In genomic region chr15:95549168-95549738, GRCh38 we compare ENCODE assay signal across 27 cellular contexts.
"Had no signal": no experiment of that assay in that cellular context is flagged by ENCODE, and none has a peak within 500 bp of the region (broad histone marks: within the 10 kb centered on the region; RNA-seq: fewer than 3 reads in every experiment).

No MANE protein-coding gene starts in this region.

- H3K36me3 ChIP-seq: left ventricle myocardium inferior, neural progenitor cell, neutrophil, right atrium auricular region, stomach, thyroid gland, transverse colon, upper lobe of left lung, vagina had no signal

- H3K27ac ChIP-seq: left ventricle myocardium inferior, neural progenitor cell, neutrophil, parathyroid adenoma, psoas muscle, right atrium auricular region, skin epidermis, stomach, testis, thyroid gland, transverse colon, upper lobe of left lung, vagina had no signal

- H3K9me3 ChIP-seq: left ventricle myocardium inferior, neutrophil, psoas muscle, right atrium auricular region, stomach, testis, thyroid gland, transverse colon, upper lobe of left lung, vagina had no signal

- H3K4me3 ChIP-seq: left ventricle myocardium inferior, lung, neural progenitor cell, psoas muscle, right atrium auricular region, skin epidermis, stomach, testis, thyroid gland, transverse colon, upper lobe of left lung, vagina had no signal

- DNase-seq: hippocampal formation; left ventricle myocardium inferior; mesendoderm; naive B cell; natural killer cell; nephron progenitor cell; occipital lobe; psoas muscle; stimulated activated CD4-positive, alpha-beta T cell treated with anti-CD3 and anti-CD28 coated beads, Interleukin-12 subunit alpha, Interleukin-12 subunit beta, amount 100 ng/mL, for 4 hours; stimulated activated CD4-positive, alpha-beta T cell treated with anti-CD3 and anti-CD28 coated beads, Interleukin-15, amount 100 ng/mL, for 24 hours; stimulated activated CD4-positive, alpha-beta T cell treated with anti-CD3 and anti-CD28 coated beads, Interleukin-2, amount 100 ng/mL, for 24 hours; stimulated activated CD4-positive, alpha-beta T cell treated with anti-CD3 and anti-CD28 coated beads, Interleukin-4, amount 100 ng/mL, for 1 hour; stimulated activated naive B cell treated with anti-CD40 and anti-IgM and Interleukin-4, amounts not matched to agents 10 μg/mL and 1 μg/mL and 100 μg/mL, for 72 hours; stimulated activated naive CD8-positive, alpha-beta T cell treated with anti-CD3 and anti-CD28 coated beads, Interleukin-15, Interleukin-2, amounts not matched to agents 100 U/mL and 50 U/mL, for 24 hours; stomach; testis; thyroid gland; transverse colon; upper lobe of left lung had no signal

- H3K4me1 ChIP-seq: left ventricle myocardium inferior, neural progenitor cell, parathyroid adenoma, psoas muscle, right atrium auricular region, stomach, testis, thyroid gland, transverse colon, upper lobe of left lung, vagina had no signal

- H3K27me3 ChIP-seq: neural progenitor cell, neutrophil, right atrium auricular region, stomach, testis, thyroid gland, transverse colon, upper lobe of left lung, vagina had no signal

- ATAC-seq: natural killer cell; psoas muscle; sciatic nerve; stimulated activated naive B cell treated with anti-CD40 and anti-IgM and Interleukin-4, amounts not matched to agents 10 μg/mL and 1 μg/mL and 100 μg/mL, for 72 hours; stimulated activated naive CD8-positive, alpha-beta T cell treated with anti-CD3 and anti-CD28 coated beads, Interleukin-15, Interleukin-2, amounts not matched to agents 100 U/mL and 50 U/mL, for 24 hours had no signal
